Comparison of ENCODE assay signal across 8 cellular contexts in the genomic region with DNA sequence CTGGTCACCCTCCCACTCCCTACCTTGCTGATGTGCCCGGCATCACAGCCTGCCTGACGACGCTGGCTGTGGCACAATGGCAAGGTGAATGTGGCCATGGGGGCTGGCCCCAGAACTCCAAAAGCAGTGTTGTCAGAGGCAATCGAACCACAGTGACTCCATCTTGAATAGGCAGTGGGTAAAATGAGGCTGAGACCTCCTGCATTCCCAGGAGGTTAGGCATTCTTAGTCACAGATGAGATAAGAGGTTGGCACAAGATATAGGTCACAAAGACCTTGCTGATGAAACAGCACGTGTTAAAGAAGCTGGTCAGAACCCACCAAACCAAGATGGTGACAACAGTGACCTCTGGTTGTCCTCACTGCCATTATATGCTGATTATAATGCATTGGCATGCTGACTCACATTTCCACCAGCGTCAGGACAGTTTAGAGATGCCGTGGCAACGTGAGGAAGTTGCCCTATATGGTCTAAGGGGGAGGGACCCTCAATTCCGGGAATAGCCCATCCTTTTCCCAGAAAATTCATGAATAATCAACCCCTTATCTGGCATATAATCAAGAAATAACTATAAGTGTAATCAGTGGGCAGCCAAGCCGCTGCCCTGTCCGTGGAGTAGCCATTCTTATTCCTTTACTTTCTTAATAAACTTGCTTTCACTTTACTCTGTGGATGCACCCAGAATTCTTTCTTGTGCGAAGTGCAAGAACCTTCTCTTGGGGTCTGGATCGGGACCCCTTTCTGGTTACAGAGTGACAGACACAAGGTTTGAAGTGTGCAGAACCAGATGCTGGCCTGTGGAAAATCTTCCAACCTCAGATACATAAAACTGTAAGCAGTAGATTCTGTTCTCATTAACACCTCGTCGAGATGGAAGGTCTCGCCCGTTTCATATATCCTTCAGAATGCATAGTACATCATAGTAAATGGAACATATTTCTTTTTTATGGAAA. TPM values are rescaled to one million over a fixed set of nuclear protein-coding genes. Genes with fewer than 3 reads are reported as not detected.
DNase-seq lines count a peak whose midpoint lies in the region; ATAC-seq and TF ChIP-seq lines count a peak whose summit lies in the region.

No MANE protein-coding gene starts in this region.

- no peaks in the 10 kb centered on the region for H4K20me1 ChIP-seq in MM.1S (ENCODE audit: insufficient read depth, low read length)

- ATAC-seq in HG02981 (IDR thresholded peaks at IDR 0.05; ENCODE audit: unreplicated experiment): peak; percentile 62
- ATAC-seq in activated T-cell treated with anti-CD3 and anti-CD28 coated beads, Interleukin-2, amount 50 U/mL, for 72 hours (replicated peaks in 1 of 2): peak; percentile 95 to 98
- ATAC-seq in GM19324 (IDR thresholded peaks at IDR 0.05; ENCODE audit: low FRiP score, unreplicated experiment): no peak

- DNase-seq in AG04449 (ENCODE audit: low read depth, low spot score) (peak; percentile 93), kidney epithelial cell (ENCODE audit: low read depth) (peak; percentile 63), MM.1S (no peak), NCI-H82 treated with DMSO at 0.1 percent for 48 hours (lab: John Stamatoyannopoulos, UW; ENCODE audit: unreplicated experiment) (no peak), amygdala (lab: John Stamatoyannopoulos, UW) (no peak)
- peak; percentile 66 to 72 for DNase-seq in activated T-cell treated with anti-CD3 and anti-CD28 coated beads, Interleukin-2, amount 50 U/mL, for 72 hours

- peaks cover 3 to 6% of the 10 kb centered on the region in 2 donors for H3K36me3 Mint-ChIP-seq in activated T-cell treated with anti-CD3 and anti-CD28 coated beads, Interleukin-2, amount 50 U/mL, for 72 hours (ENCODE audit: insufficient read depth in 2 of 2)

- H3K27ac ChIP-seq in MM.1S (ENCODE audit: low read length): no peak overlapping the region

- H3K9ac ChIP-seq in MM.1S (ENCODE audit: low read length): no peak overlapping the region

- H3K9me3 ChIP-seq in MM.1S (replicated peaks; ENCODE audit: insufficient read depth, low read length): no peaks in the 10 kb centered on the region

- peaks cover 0 to 3% of the 10 kb centered on the region in 2 donors for H3K9me3 Mint-ChIP-seq in activated T-cell treated with anti-CD3 and anti-CD28 coated beads, Interleukin-2, amount 50 U/mL, for 72 hours

- H3K27ac Mint-ChIP-seq in activated T-cell treated with anti-CD3 and anti-CD28 coated beads, Interleukin-2, amount 50 U/mL, for 72 hours: peak overlapping the region; percentile 83

- H3K4me3 ChIP-seq in AG04449 (ENCODE audit: low read depth, low read length) (peak overlapping the region; percentile 42), kidney epithelial cell (ENCODE audit: low read depth, low read length) (no peak overlapping the region), MM.1S (ENCODE audit: low read length) (no peak overlapping the region)

- H3K4me1 Mint-ChIP-seq in activated T-cell treated with anti-CD3 and anti-CD28 coated beads, Interleukin-2, amount 50 U/mL, for 72 hours (ENCODE audit: low read depth): peaks cover 23% of the 10 kb centered on the region

- no peaks in the 10 kb centered on the region for H3K9me2 ChIP-seq in MM.1S (replicated peaks; ENCODE audit: insufficient read depth, low read length)

- peaks cover 16% of the 10 kb centered on the region for H3K27me3 Mint-ChIP-seq in activated T-cell treated with anti-CD3 and anti-CD28 coated beads, Interleukin-2, amount 50 U/mL, for 72 hours (ENCODE audit: low read depth)

- POLR2A ChIA-PET in AG04449 (lab: Yijun Ruan, JAX): interaction anchor here (0.6 kb wide), 1 partner anchor 542 kb away, joined by 3 read pairs; no protein-coding TSS in a partner anchor

- H3K27me3 ChIP-seq in kidney epithelial cell (ENCODE audit: control insufficient read depth, insufficient read depth, low read length) (no peaks in the 10 kb centered on the region), MM.1S (replicated peaks; ENCODE audit: insufficient read depth, low read length) (no peaks in the 10 kb centered on the region)

- no peaks in the 10 kb centered on the region for H3K36me3 ChIP-seq in kidney epithelial cell (ENCODE audit: control insufficient read depth, insufficient read depth, low read length)
- H3K36me3 ChIP-seq in MM.1S (replicated peaks; ENCODE audit: insufficient read depth, low read length): no peaks in the 10 kb centered on the region

- peak overlapping the region in 1 of 2 donors; percentile 79 for H3K4me3 Mint-ChIP-seq in activated T-cell treated with anti-CD3 and anti-CD28 coated beads, Interleukin-2, amount 50 U/mL, for 72 hours

- H3F3A ChIP-seq in MM.1S (ENCODE audit: insufficient read depth, low read length): no peaks in the 10 kb centered on the region

- H3K4me2 ChIP-seq in MM.1S (ENCODE audit: low read depth, low read length): no peak overlapping the region

- CTCF ChIA-PET in AG04449 (lab: Yijun Ruan, JAX): interaction anchor here (1.0 kb wide), 1 partner anchor 58 kb away, joined by 3 read pairs; no protein-coding TSS in a partner anchor

- H2AFZ ChIP-seq in MM.1S (ENCODE audit: low read length): no peak overlapping the region

- no peak for TF ChIP-seq CTCF in AG04449 (IDR thresholded peaks at IDR 0.05; ENCODE audit: insufficient read depth, low read length, missing control alignments)
- no peak for TF ChIP-seq CTCF in kidney epithelial cell (IDR thresholded peaks at IDR 0.05; ENCODE audit: insufficient read depth, low read length, poor library complexity, severe bottlenecking)
- TF ChIP-seq CTCF in MM.1S (IDR thresholded peaks at IDR 0.05; ENCODE audit: low read length): no peak

- no peaks in the 10 kb centered on the region for H3K4me1 ChIP-seq in MM.1S (ENCODE audit: low read length)

- H3K79me2 ChIP-seq in MM.1S (ENCODE audit: low read length): no peaks in the 10 kb centered on the region

RNA-seq across cellular contexts. Expression of a gene that starts 26.8 kb away (rescaled TPM):
- total RNA-seq in activated T-cell treated with anti-CD3 and anti-CD28 coated beads, Interleukin-2, amount 50 U/mL, for 72 hours: not detected
- not detected in 2 replicates for total RNA-seq in kidney epithelial cell

RNA-seq across cellular contexts. Expression of a gene that starts 28.9 kb away (rescaled TPM):
- total RNA-seq in activated T-cell treated with anti-CD3 and anti-CD28 coated beads, Interleukin-2, amount 50 U/mL, for 72 hours: not detected
- total RNA-seq in kidney epithelial cell: not detected in 2 replicates

Comparison
In these comparisons a context has a peak if more than half of its experiments do, and no peak if none do; other contexts are left out.
1. DNase-seq: peak in AG04449 (single experiment), activated T-cell treated with anti-CD3 and anti-CD28 coated beads, Interleukin-2, amount 50 U/mL, for 72 hours (2 of 2) and kidney epithelial cell (single experiment); none in MM.1S (single experiment), NCI-H82 treated with DMSO at 0.1 percent for 48 hours (single experiment) and amygdala (0 of 56).